In genomic region chr14:105299654-105300541, GRCh38 we compare ENCODE assay signal across 8 cellular contexts. TPM values are rescaled to one million over a fixed set of nuclear protein-coding genes. Genes with fewer than 3 reads are reported as not detected.
DNase-seq lines count a peak whose midpoint lies in the region; ATAC-seq, FAIRE-seq and TF ChIP-seq lines count a peak whose summit lies in the region.

No MANE protein-coding gene starts in this region.

- no peaks in the 10 kb centered on the region for H3K36me3 ChIP-seq in psoas muscle (ENCODE audit: insufficient read depth in 1 of 2, low read depth in 1 of 2)

- H3K27ac ChIP-seq in psoas muscle, result peak overlapping the region; percentile 95

- intact Hi-C loops in psoas muscle (cut with DNase I), result no loop called here

- ATAC-seq in GM21367 (IDR thresholded peaks at IDR 0.05; ENCODE audit: unreplicated experiment) (peak; percentile 10), HG03571 (IDR thresholded peaks at IDR 0.05; ENCODE audit: unreplicated experiment) (peak; percentile 18), psoas muscle (peak; percentile 0 to 7 (median 1)), GM19324 (IDR thresholded peaks at IDR 0.05; ENCODE audit: low FRiP score, unreplicated experiment) (no peak)
- ATAC-seq in activated T-cell treated with anti-CD3 and anti-CD28 coated beads, Interleukin-2, amount 50 U/mL, for 4 hours, result peak; percentile 22 to 24

- TF ChIP-seq CTCF in foreskin fibroblast (IDR thresholded peaks at IDR 0.05; ENCODE audit: low read depth, low read length) (no peak), psoas muscle (IDR thresholded peaks at IDR 0.05) (no peak)

- peaks cover 15% of the 10 kb centered on the region for H3K4me1 ChIP-seq in psoas muscle

- peak; percentile 65 for DNase-seq in D341Med (ENCODE audit: low spot score)
- no peak for DNase-seq in activated T-cell treated with anti-CD3 and anti-CD28 coated beads, Interleukin-2, amount 50 U/mL, for 4 hours
- DNase-seq in foreskin fibroblast, result peak in 1 of 2 donors; percentile 33
- peak in 1 of 2 donors; percentile 62 for DNase-seq in psoas muscle
- no peak for DNase-seq in frontal cortex (ENCODE audit: low spot score in 2 of 2)

- no peaks in the 10 kb centered on the region for H3K36me3 Mint-ChIP-seq in activated T-cell treated with anti-CD3 and anti-CD28 coated beads, Interleukin-2, amount 50 U/mL, for 4 hours (ENCODE audit: insufficient read depth)

- peak overlapping the region; percentile 77 to 82 for H3K4me3 ChIP-seq in foreskin fibroblast (ENCODE audit: low read depth in 1 of 2, low read length in 2 of 2)
- peak overlapping the region; percentile 95 for H3K4me3 ChIP-seq in psoas muscle

- FAIRE-seq in frontal cortex (lab: Jason Lieb, UNC), result no peak

- WGBS in psoas muscle, 3 donors, result 8 to 9% (median 8%) methylated on average over 42 to 54 of the region's 54 CpGs

- H3K27me3 ChIP-seq in psoas muscle (ENCODE audit: insufficient read depth in 3 of 3, low read length in 2 of 3), result no peaks in the 10 kb centered on the region

- H3K4me3 Mint-ChIP-seq in activated T-cell treated with anti-CD3 and anti-CD28 coated beads, Interleukin-2, amount 50 U/mL, for 4 hours, result peak overlapping the region; percentile 82

- H3K9me3 Mint-ChIP-seq in activated T-cell treated with anti-CD3 and anti-CD28 coated beads, Interleukin-2, amount 50 U/mL, for 4 hours, result no peaks in the 10 kb centered on the region

- no peaks in the 10 kb centered on the region for H3K9me3 ChIP-seq in psoas muscle

- H3K4me1 Mint-ChIP-seq in activated T-cell treated with anti-CD3 and anti-CD28 coated beads, Interleukin-2, amount 50 U/mL, for 4 hours (ENCODE audit: low read depth), result peaks cover 23% of the 10 kb centered on the region

- no peaks in the 10 kb centered on the region for H3K27me3 Mint-ChIP-seq in activated T-cell treated with anti-CD3 and anti-CD28 coated beads, Interleukin-2, amount 50 U/mL, for 4 hours (ENCODE audit: low read depth)

RNA-seq across cellular contexts. Expression of gene BRF1, which starts 0.9 kb away (rescaled TPM):
- total RNA-seq in activated T-cell treated with anti-CD3 and anti-CD28 coated beads, Interleukin-2, amount 50 U/mL, for 4 hours, result 10 to 100 TPM; 33.5 to 36.4 (median 35.4) TPM
- 10 to 100 TPM; 17.1 to 26.2 (median 20.9) TPM for total RNA-seq in psoas muscle
- 10 to 100 TPM; 12.9 to 15.3 (median 13.4) TPM for polyA plus RNA-seq in psoas muscle
- 60.7 TPM for total RNA-seq in frontal cortex

RNA-seq across cellular contexts. Expression of gene PACS2, which starts 14.7 kb away (rescaled TPM):
- total RNA-seq in activated T-cell treated with anti-CD3 and anti-CD28 coated beads, Interleukin-2, amount 50 U/mL, for 4 hours, result 10 to 100 TPM; 23.1 to 27.2 (median 24.8) TPM
- 10 to 100 TPM; 67.8 to 79.1 (median 75.3) TPM for total RNA-seq in psoas muscle
- polyA plus RNA-seq in psoas muscle, result 10 to 100 TPM; 57.1 to 83.1 (median 65.1) TPM
- total RNA-seq in frontal cortex, result 73.0 TPM

RNA-seq across cellular contexts. Expression of gene BTBD6, which starts 51.6 kb away (rescaled TPM):
- 10 to 100 TPM; 29.4 to 33.9 (median 33.0) TPM for total RNA-seq in activated T-cell treated with anti-CD3 and anti-CD28 coated beads, Interleukin-2, amount 50 U/mL, for 4 hours
- 10 to 100 TPM; 56.9 to 75.3 (median 69.1) TPM for total RNA-seq in psoas muscle
- 10 to 100 TPM; 48.3 to 79.7 (median 72.2) TPM for polyA plus RNA-seq in psoas muscle
- 52.2 TPM for total RNA-seq in frontal cortex
